1 cellular context compared by ENCODE assay signal in genomic region chr2:20149703-20150030, GRCh38.
TF ChIP-seq lines count a peak whose summit lies in the region.

No MANE protein-coding gene starts in this region.

TF ChIP-seq in SK-N-SH treated with all-trans-retinoic acid at 6 μM for 48 hours, 23 proteins besides CTCF, POLR2A, EP300 and RAD21 (continued from another document):
- TF ChIP-seq TSHZ2 (CRISPR knock-in tag; IDR thresholded peaks at IDR 0.05) (no peak), TOX (CRISPR knock-in tag; IDR thresholded peaks at IDR 0.05; ENCODE audit: borderline replicate concordance) (no peak), ZFP3 (CRISPR knock-in tag; IDR thresholded peaks at IDR 0.05) (no peak), PPARA (CRISPR knock-in tag; IDR thresholded peaks at IDR 0.05; ENCODE audit: borderline replicate concordance) (no peak), TCF4 (CRISPR knock-in tag; IDR thresholded peaks at IDR 0.05; ENCODE audit: borderline replicate concordance) (no peak), ZC3H10 (CRISPR knock-in tag; IDR thresholded peaks at IDR 0.05) (no peak), ZFP30 (CRISPR knock-in tag; IDR thresholded peaks at IDR 0.05) (no peak), ZNF8 (CRISPR knock-in tag; IDR thresholded peaks at IDR 0.05) (no peak), ARNTL (CRISPR knock-in tag; IDR thresholded peaks at IDR 0.05; ENCODE audit: borderline replicate concordance, low read depth) (no peak), ISL1 (CRISPR knock-in tag; IDR thresholded peaks at IDR 0.05) (no peak)
- TF ChIP-seq, protein P1, sequence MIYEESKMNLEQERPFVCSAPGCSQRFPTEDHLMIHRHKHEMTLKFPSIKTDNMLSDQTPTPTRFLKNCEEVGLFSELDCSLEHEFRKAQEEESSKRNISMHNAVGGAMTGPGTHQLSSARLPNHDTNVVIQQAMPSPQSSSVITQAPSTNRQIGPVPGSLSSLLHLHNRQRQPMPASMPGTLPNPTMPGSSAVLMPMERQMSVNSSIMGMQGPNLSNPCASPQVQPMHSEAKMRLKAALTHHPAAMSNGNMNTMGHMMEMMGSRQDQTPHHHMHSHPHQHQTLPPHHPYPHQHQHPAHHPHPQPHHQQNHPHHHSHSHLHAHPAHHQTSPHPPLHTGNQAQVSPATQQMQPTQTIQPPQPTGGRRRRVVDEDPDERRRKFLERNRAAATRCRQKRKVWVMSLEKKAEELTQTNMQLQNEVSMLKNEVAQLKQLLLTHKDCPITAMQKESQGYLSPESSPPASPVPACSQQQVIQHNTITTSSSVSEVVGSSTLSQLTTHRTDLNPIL (CRISPR knock-in tag; IDR thresholded peaks at IDR 0.05; ENCODE audit: low read depth): no peak
TF ChIP-seq in SK-N-SH treated with all-trans-retinoic acid at 6 μM for 48 hours: peak in this region for 0.
